ENCODE assay signal across 7 cellular contexts in the genomic region with DNA sequence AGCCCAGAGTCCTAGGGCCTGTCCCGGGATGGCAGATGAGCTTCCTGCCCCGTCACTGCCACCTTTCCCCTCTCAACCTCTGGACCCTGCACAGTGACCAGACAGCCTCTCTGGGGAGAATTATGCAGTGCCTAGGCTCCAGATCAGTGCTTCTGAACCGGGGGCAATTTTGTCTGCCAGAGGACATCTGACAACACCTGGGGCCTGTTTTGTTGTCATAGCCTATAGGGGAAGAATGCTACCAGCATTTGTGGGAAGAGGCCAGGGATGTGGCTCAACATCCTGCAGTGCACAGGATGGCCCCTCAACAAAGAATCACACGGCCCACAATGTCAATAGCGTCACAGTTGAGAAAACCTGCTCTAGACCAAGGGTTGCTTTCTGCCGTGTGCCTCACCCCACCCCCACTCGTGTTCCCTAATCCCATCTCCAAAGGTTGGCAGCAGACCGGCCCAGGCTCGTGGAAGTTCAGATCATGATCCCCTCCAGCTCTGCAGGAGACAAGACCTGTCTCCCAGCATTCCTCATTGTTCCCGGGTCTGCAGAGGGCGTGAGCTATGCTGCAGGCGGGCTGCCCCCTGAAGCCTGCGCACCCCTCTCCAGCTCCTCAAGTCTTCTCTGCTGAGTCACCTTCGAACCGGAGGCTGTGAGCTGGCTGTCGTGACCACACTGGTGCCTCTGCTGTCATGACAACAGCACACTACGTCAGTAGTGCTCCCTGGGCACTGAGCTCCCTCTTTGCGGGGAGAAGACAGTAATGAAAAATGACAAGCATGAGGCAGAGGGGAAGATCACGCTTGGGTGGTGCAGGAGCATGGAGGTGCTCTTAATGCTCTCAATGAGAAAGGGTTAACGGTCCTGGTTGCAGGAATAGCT. TPM values are rescaled to one million over a fixed set of nuclear protein-coding genes. Genes with fewer than 3 reads are reported as not detected.
DNase-seq lines count a peak whose midpoint lies in the region; ATAC-seq, FAIRE-seq and TF ChIP-seq lines count a peak whose summit lies in the region.

No MANE protein-coding gene starts in this region.

- H3K27me3 ChIP-seq in right atrium auricular region: no peaks in the 10 kb centered on the region
- H3K27me3 ChIP-seq in aorta (ENCODE audit: control insufficient read depth in 1 of 2, insufficient read depth in 2 of 2, low read length in 1 of 2): peaks cover 0 to 1% of the 10 kb centered on the region in 2 donors

- ATAC-seq in T-helper 17 cell (peak; percentile 73), aorta (ENCODE audit: low FRiP score) (peak; percentile 17)

- 7 to 8% methylated on average over 20 of the region's 20 CpGs for WGBS in aorta, 2 donors

- H3K36me3 Mint-ChIP-seq in T-helper 17 cell (ENCODE audit: low read depth): peaks cover 8% of the 10 kb centered on the region

- FAIRE-seq in GM12891 (lab: Jason Lieb, UNC): peak; percentile 83

- intact Hi-C loops in aorta (cut with DNase I): loop anchor here (2.0 to 5.0 kb wide), 2 partner anchors 39 to 195 kb away; a partner anchor contains a TSS

- peak overlapping the region; percentile 97 to 99 for H3K27ac ChIP-seq in right atrium auricular region
- H3K27ac ChIP-seq in aorta (ENCODE audit: low read depth in 1 of 2, low read length in 2 of 2): peak overlapping the region; percentile 51 to 79

- TF ChIP-seq POLR2A in GM12891 (IDR thresholded peaks at IDR 0.05; ENCODE audit: low read depth, low read length): peak; percentile 33; the same call in 1 of the 2 replicates

- H3K4me3 Mint-ChIP-seq in T-helper 17 cell: peak overlapping the region; percentile 97

- H3K4me1 ChIP-seq in right atrium auricular region (peaks cover 0 to 49% of the 10 kb centered on the region in 2 donors), aorta (ENCODE audit: control insufficient read depth in 1 of 2, insufficient read depth in 2 of 2, low read length in 2 of 2) (no peaks in the 10 kb centered on the region)

- peaks cover 31% of the 10 kb centered on the region for H3K4me1 Mint-ChIP-seq in T-helper 17 cell

- H3K36me3 ChIP-seq in right atrium auricular region (peaks cover 55% of the 10 kb centered on the region), aorta (ENCODE audit: control insufficient read depth in 1 of 2, insufficient read depth in 2 of 2, low read length in 1 of 2) (peaks cover 0 to 16% of the 10 kb centered on the region in 2 donors)

- H3K4me3 ChIP-seq in right atrium auricular region (peak overlapping the region; percentile 84 to 97), aorta (ENCODE audit: low read length in 2 of 2) (no peak overlapping the region)

- H3K9me3 ChIP-seq in T-helper 17 cell (ENCODE audit: control insufficient read depth, low read length, poor library complexity, severe bottlenecking) (no peaks in the 10 kb centered on the region), right atrium auricular region (no peaks in the 10 kb centered on the region), aorta (ENCODE audit: control insufficient read depth, low read length) (no peaks in the 10 kb centered on the region)

- peak; percentile 61 for DNase-seq in GM12891 (ENCODE audit: insufficient read length, low spot score)
- peak; percentile 99 for DNase-seq in M059J (ENCODE audit: low read depth)
- DNase-seq in T-helper 17 cell: peak; percentile 62 to 79 (median 65)
- peak; percentile 96 for DNase-seq in amniotic epithelial cell (ENCODE audit: low read depth)
- DNase-seq in right atrium auricular region (ENCODE audit: low spot score): peak; percentile 80
- DNase-seq in putamen (ENCODE audit: low spot score): peak; percentile 80
- DNase-seq in aorta: peak; percentile 87

- H3K27ac Mint-ChIP-seq in T-helper 17 cell: peak overlapping the region; percentile 96

- no peak for TF ChIP-seq CTCF in right atrium auricular region (IDR thresholded peaks at IDR 0.05)

- H3K27me3 Mint-ChIP-seq in T-helper 17 cell: no peaks in the 10 kb centered on the region

TF ChIP-seq in GM12891, 5 proteins besides CTCF, POLR2A, EP300 and RAD21:
- TF ChIP-seq POU2F2 (IDR thresholded peaks at IDR 0.05; ENCODE audit: low read depth, low read length) (no peak; the same call in 1 of the 2 replicates), TAF1 (IDR thresholded peaks at IDR 0.05; ENCODE audit: low read depth, low read length) (0 out of 2 replicates have a peak, but pooled peaks have one; percentile 9)
TF ChIP-seq in GM12891: peak in this region for 1.

RNA-seq across cellular contexts. Expression of a gene that starts 2.0 kb away (rescaled TPM):
- 8,862 TPM for polyA plus RNA-seq in GM12891 (2012; ENCODE audit: low read depth, missing spikeins)
- total RNA-seq in M059J (2014; rRNA removed; shearing (Covaris generic)): 6,702 and 8,157 TPM in 2 replicates
- 100 to 1,000 TPM; 640 to 695 TPM for total RNA-seq in T-helper 17 cell
- total RNA-seq in right atrium auricular region: 1,000 to 10,000 TPM; 4,693 to 5,476 TPM
- total RNA-seq in aorta: 1,000 to 10,000 TPM; 1,856 to 2,021 TPM
- polyA plus RNA-seq in aorta: 1,000 to 10,000 TPM; 2,047 to 3,012 TPM

RNA-seq across cellular contexts. Expression of a gene that starts 23.6 kb away (rescaled TPM):
- polyA plus RNA-seq in GM12891 (2012; ENCODE audit: low read depth, missing spikeins): 9.9 TPM
- 5.4 and 13.4 TPM in 2 replicates for total RNA-seq in M059J (2014; rRNA removed; shearing (Covaris generic))
- total RNA-seq in T-helper 17 cell (10 to 100 TPM; 29.3 to 37.3 TPM), right atrium auricular region (10 to 100 TPM; 12.3 to 13.2 TPM), aorta (10 to 100 TPM; 28.5 to 60.8 TPM)
- polyA plus RNA-seq in aorta: 100 to 1,000 TPM in 1 of 2 donors, 10 to 100 TPM in 1; 11.1 to 110 TPM

RNA-seq across cellular contexts. Expression of a gene that starts 35.8 kb away (rescaled TPM):
- polyA plus RNA-seq in GM12891 (2012; ENCODE audit: low read depth, missing spikeins): 56.8 TPM
- 29.8 and 47.0 TPM in 2 replicates for total RNA-seq in M059J (2014; rRNA removed; shearing (Covaris generic))
- total RNA-seq in T-helper 17 cell (100 to 1,000 TPM in 1 of 2 donors, 10 to 100 TPM in 1; 90.0 to 122 TPM), right atrium auricular region (10 to 100 TPM; 17.7 to 17.9 TPM), aorta (10 to 100 TPM; 24.8 to 27.8 TPM)
- polyA plus RNA-seq in aorta: 10 to 100 TPM in 1 of 2 donors, 1 to 10 TPM in 1; 5.4 to 18.8 TPM

RNA-seq across cellular contexts. Expression of a gene that starts 38.4 kb away (rescaled TPM):
- 48.3 TPM for polyA plus RNA-seq in GM12891 (2012; ENCODE audit: low read depth, missing spikeins)
- total RNA-seq in M059J (2014; rRNA removed; shearing (Covaris generic)): 61.8 and 117 TPM in 2 replicates
- total RNA-seq in T-helper 17 cell (10 to 100 TPM; 16.9 to 24.3 TPM), right atrium auricular region (10 to 100 TPM; 11.6 to 53.5 TPM), aorta (10 to 100 TPM; 19.9 to 32.8 TPM)
- 10 to 100 TPM in 1 of 2 donors, 1 to 10 TPM in 1; 5.1 to 13.2 TPM for polyA plus RNA-seq in aorta

RNA-seq across cellular contexts. Expression of a gene that starts 39.2 kb away (rescaled TPM):
- 236 TPM for polyA plus RNA-seq in GM12891 (2012; ENCODE audit: low read depth, missing spikeins)
- total RNA-seq in M059J (2014; rRNA removed; shearing (Covaris generic)): 141 and 159 TPM in 2 replicates
- total RNA-seq in T-helper 17 cell (10 to 100 TPM; 36.6 to 42.2 TPM), right atrium auricular region (100 to 1,000 TPM in 1 of 2 donors, 10 to 100 TPM in 1; 87.7 to 104 TPM), aorta (10 to 100 TPM; 91.8 to 95.5 TPM)
- 100 to 1,000 TPM; 125 to 283 TPM for polyA plus RNA-seq in aorta

Comparison
In these comparisons a context has a peak if more than half of its experiments do, and no peak if none do; other contexts are left out.
1. H3K4me3 ChIP-seq: peak in right atrium auricular region (2 of 2); none in aorta (0 of 2).
2. Peak in every context shown above with its lines, with median percentiles within 50 percentile points of each other: DNase-seq.